In the genomic region with DNA sequence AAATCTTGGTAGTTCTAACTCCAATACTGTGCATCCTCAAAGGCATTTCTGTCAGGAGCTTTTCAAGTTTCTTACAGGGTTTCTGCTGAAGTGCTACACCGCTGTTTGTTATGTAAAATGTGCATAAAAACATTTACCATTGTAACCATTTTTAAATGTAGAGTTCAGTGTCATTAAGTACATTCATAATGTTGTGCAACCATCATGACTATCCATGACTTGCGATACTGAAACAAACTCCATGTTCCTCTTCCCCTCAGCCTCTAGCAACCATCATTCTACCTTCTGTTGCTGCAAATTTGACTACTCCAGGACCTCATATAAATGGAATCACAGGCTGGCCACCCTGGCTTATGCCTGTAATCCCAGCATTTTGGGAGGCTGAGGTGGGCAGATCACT, we compare ENCODE assay signal across 1 cellular context.
TF ChIP-seq lines count a peak whose summit lies in the region.

No MANE protein-coding gene starts in this region.

TF ChIP-seq in K562, 482 proteins besides CTCF, POLR2A, EP300 and RAD21:
- TF ChIP-seq, protein P1, sequence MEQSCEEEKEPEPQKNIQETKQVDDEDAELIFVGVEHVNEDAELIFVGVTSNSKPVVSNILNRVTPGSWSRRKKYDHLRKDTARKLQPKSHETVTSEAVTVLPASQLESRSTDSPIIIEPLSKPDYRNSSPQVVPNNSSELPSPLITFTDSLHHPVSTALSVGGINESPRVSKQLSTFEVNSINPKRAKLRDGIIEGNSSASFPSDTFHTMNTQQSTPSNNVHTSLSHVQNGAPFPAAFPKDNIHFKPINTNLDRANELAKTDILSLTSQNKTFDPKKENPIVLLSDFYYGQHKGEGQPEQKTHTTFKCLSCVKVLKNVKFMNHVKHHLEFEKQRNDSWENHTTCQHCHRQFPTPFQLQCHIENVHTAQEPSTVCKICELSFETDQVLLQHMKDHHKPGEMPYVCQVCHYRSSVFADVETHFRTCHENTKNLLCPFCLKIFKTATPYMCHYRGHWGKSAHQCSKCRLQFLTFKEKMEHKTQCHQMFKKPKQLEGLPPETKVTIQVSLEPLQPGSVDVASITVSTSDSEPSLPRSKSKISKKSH (CRISPR knock-in tag; IDR thresholded peaks at IDR 0.05), result no peak
- TF ChIP-seq STAG1 (CRISPR knock-in tag; IDR thresholded peaks at IDR 0.05; ENCODE audit: borderline replicate concordance) (no peak), PHF21A (IDR thresholded peaks at IDR 0.05; ENCODE audit: borderline replicate concordance, low read depth) (no peak), NFE2 (IDR thresholded peaks at IDR 0.05; ENCODE audit: low read depth) (no peak), ZNF384 (IDR thresholded peaks at IDR 0.05; ENCODE audit: low read depth, low read length) (no peak), CEBPB (tag; IDR thresholded peaks at IDR 0.05) (peak; percentile 72), HMG20B (CRISPR knock-in tag; IDR thresholded peaks at IDR 0.05) (no peak), NCOA1 (IDR thresholded peaks at IDR 0.05; ENCODE audit: low read depth) (no peak), PTTG1 (tag; IDR thresholded peaks at IDR 0.05; ENCODE audit: low read depth) (no peak), HDAC8 (tag; IDR thresholded peaks at IDR 0.05) (no peak), ZNF589 (CRISPR knock-in tag; IDR thresholded peaks at IDR 0.05; ENCODE audit: low read depth) (no peak), CEBPG (CRISPR knock-in tag; IDR thresholded peaks at IDR 0.05) (no peak), CEBPG (tag; conservative IDR thresholded peaks at IDR 0.05 in 1 of 2, IDR thresholded peaks at IDR 0.05 in 1 of 2) (peak; percentile 25 to 47; a peak in 1 of 4 replicates), ZNF408 (CRISPR knock-in tag; IDR thresholded peaks at IDR 0.05; ENCODE audit: low read depth) (no peak)
